ENCODE assay signal across 16 cellular contexts in genomic region chr9:116238751-116239340, GRCh38.
"Had no signal": no experiment of that assay in that cellular context is flagged by ENCODE, and none has a peak within 500 bp of the region (broad histone marks: within the 10 kb centered on the region; RNA-seq: fewer than 3 reads in every experiment).

No MANE protein-coding gene starts in this region.

- H3K4me3 Mint-ChIP-seq: activated CD4-positive, alpha-beta T cell treated with anti-CD3 and anti-CD28 coated beads, Interleukin-2, amount 10 ng/mL, durations not matched to agents 24 days and 14 days; activated naive CD8-positive, alpha-beta T cell; endodermal cell; naive B cell; stimulated activated memory B cell treated with anti-CD40 and anti-IgM and Interleukin-4, amounts not matched to agents 10 μg/mL and 1 μg/mL and 100 μg/mL, for 72 hours; T-helper 2 cell treated with Interferon-gamma antibody and Interleukin-4, amounts not matched to agents 5 μg/mL and 100 μg/mL, for 36 hours had no signal

- H3K27ac ChIP-seq: dorsolateral prefrontal cortex, thyroid gland had no signal

- H3K4me1 Mint-ChIP-seq: activated CD4-positive, alpha-beta T cell treated with anti-CD3 and anti-CD28 coated beads, Interleukin-2, amount 10 ng/mL, durations not matched to agents 24 days and 14 days; endodermal cell; naive B cell; stimulated activated memory B cell treated with anti-CD40 and anti-IgM and Interleukin-4, amounts not matched to agents 10 μg/mL and 1 μg/mL and 100 μg/mL, for 72 hours had no signal

- H3K9me3 ChIP-seq: thyroid gland had no signal

- ATAC-seq: stimulated activated memory B cell treated with anti-CD40 and anti-IgM and Interleukin-4, amounts not matched to agents 10 μg/mL and 1 μg/mL and 100 μg/mL, for 72 hours had no signal

- H3K4me3 ChIP-seq: dorsolateral prefrontal cortex, thyroid gland had no signal

- H3K9me3 Mint-ChIP-seq: endodermal cell; stimulated activated memory B cell treated with anti-CD40 and anti-IgM and Interleukin-4, amounts not matched to agents 10 μg/mL and 1 μg/mL and 100 μg/mL, for 72 hours; T-helper 2 cell treated with Interferon-gamma antibody and Interleukin-4, amounts not matched to agents 5 μg/mL and 100 μg/mL, for 36 hours had no signal

- H3K27me3 ChIP-seq: thyroid gland had no signal

- H3K4me1 ChIP-seq: thyroid gland had no signal

- H3K27me3 Mint-ChIP-seq: activated CD4-positive, alpha-beta T cell treated with anti-CD3 and anti-CD28 coated beads, Interleukin-2, amount 10 ng/mL, durations not matched to agents 24 days and 14 days; naive B cell; stimulated activated memory B cell treated with anti-CD40 and anti-IgM and Interleukin-4, amounts not matched to agents 10 μg/mL and 1 μg/mL and 100 μg/mL, for 72 hours had no signal

- H3K36me3 Mint-ChIP-seq: activated naive CD8-positive, alpha-beta T cell; naive B cell; stimulated activated memory B cell treated with anti-CD40 and anti-IgM and Interleukin-4, amounts not matched to agents 10 μg/mL and 1 μg/mL and 100 μg/mL, for 72 hours had no signal

- DNase-seq: activated CD4-positive, alpha-beta T cell treated with anti-CD3 and anti-CD28 coated beads, Interleukin-2, amount 10 ng/mL, durations not matched to agents 24 days and 14 days; activated CD4-positive, CD25-positive, alpha-beta regulatory T cell; activated CD8-positive, alpha-beta memory T cell treated with anti-CD3 and anti-CD28 coated beads for 24 hours; activated gamma-delta T cell treated with Interleukin-2 at 50 U/mL for 16 hours; amygdala; cerebellar nuclear complex; dorsolateral prefrontal cortex; endodermal cell; glutamatergic neuron; naive B cell; stimulated activated CD4-positive, alpha-beta T cell treated with anti-CD3 and anti-CD28 coated beads, Interleukin-2, amount 100 ng/mL, for 48 hours; SW 1271; thyroid gland had no signal

- H3K36me3 ChIP-seq: thyroid gland had no signal

- H3K27ac Mint-ChIP-seq: activated CD4-positive, alpha-beta T cell treated with anti-CD3 and anti-CD28 coated beads, Interleukin-2, amount 10 ng/mL, durations not matched to agents 24 days and 14 days; activated naive CD8-positive, alpha-beta T cell; endodermal cell; naive B cell; stimulated activated memory B cell treated with anti-CD40 and anti-IgM and Interleukin-4, amounts not matched to agents 10 μg/mL and 1 μg/mL and 100 μg/mL, for 72 hours; T-helper 2 cell treated with Interferon-gamma antibody and Interleukin-4, amounts not matched to agents 5 μg/mL and 100 μg/mL, for 36 hours had no signal
